11 cellular contexts compared by ENCODE assay signal in the genomic region with DNA sequence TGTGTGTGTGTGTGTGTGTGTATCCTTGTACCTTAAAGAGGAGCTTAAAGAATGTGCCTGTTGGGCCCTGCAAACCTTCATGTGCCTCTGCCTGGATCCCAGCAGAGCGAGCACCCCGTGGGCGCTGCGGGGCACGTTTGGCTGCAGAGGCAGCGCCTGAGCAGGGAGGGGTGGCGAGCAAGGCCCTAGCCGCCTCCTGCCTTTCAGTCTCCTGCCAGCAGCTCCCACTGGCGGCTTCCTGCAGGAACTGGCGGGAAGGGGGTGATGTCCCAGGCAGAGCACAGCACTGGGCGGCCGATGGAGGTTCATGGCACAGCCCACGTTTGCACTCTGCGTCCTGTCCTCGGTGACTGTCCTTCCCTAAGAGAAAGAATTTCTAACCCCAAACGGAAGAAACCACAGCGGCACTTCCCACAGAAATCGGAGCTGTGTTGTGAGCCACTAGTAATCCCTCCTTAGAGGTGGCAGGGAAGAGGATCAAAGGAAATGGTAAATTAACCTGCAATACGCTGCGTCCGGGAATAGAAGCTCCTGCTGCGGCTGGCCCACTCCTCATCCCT. TPM values are rescaled to one million over a fixed set of nuclear protein-coding genes. Genes with fewer than 3 reads are reported as not detected.
DNase-seq lines count a peak whose midpoint lies in the region; ATAC-seq, FAIRE-seq and TF ChIP-seq lines count a peak whose summit lies in the region.
"Had no signal": no experiment of that assay in that cellular context is flagged by ENCODE, and none has a peak within 500 bp of the region (broad histone marks: within the 10 kb centered on the region; RNA-seq: fewer than 3 reads in every experiment).

No MANE protein-coding gene starts in this region.

- TF ChIP-seq POLR2A in HepG2 (IDR thresholded peaks at IDR 0.05; ENCODE audit: insufficient read depth in 1 of 2, low read depth in 2 of 2, low read length in 2 of 2), result peak in 1 of 2 experiments; percentile 32; a peak in 1 of 4 replicates

- in situ Hi-C loops in HepG2 (cut with HindIII; ENCODE audit: extremely low pct_ligation_motif_present, low pct_unique_long_range_greater_than_20kb), result loop anchor here (5.0 to 10.0 kb wide), 2 partner anchors 53 to 166 kb away; no protein-coding TSS in a partner anchor

- peak; percentile 90 for ATAC-seq in HepG2
- ATAC-seq in CD4-positive, alpha-beta T cell (ENCODE audit: poor library complexity), result no peak
- no peak for ATAC-seq in HG02588 (IDR thresholded peaks at IDR 0.05; ENCODE audit: unreplicated experiment)

- POLR2A ChIA-PET in HepG2 (lab: Yijun Ruan, JAX), result interaction anchor here (0.8 to 3.1 kb wide), 6 partner anchors 20 to 155 kb away, joined by 3 to 59 read pairs (median 6); partner anchors contain the start of genes CEP170B, SIVA1 and ZBTB42
- POLR2A ChIA-PET in CD4-positive, alpha-beta T cell (lab: Charles Lee), result interaction anchor here (1.3 kb wide), 1 partner anchor 20 kb away, joined by 3 read pairs; the partner anchor contains the start of gene ZBTB42

- intact Hi-C loops in HepG2 (cut with micrococcal nuclease; ENCODE audit: unreplicated experiment), result loop anchor here (1.0 to 2.0 kb wide), 2 partner anchors 24 to 52 kb away; no protein-coding TSS in a partner anchor
- intact Hi-C loops in CD4-positive, alpha-beta T cell (cut with DNase I, micrococcal nuclease), result no loop called here

- H3K4me3 Mint-ChIP-seq in CD4-positive, alpha-beta T cell, result no peak overlapping the region
- H3K4me3 Mint-ChIP-seq: activated naive CD4-positive, alpha-beta T cell treated with anti-CD3 and anti-CD28 coated beads, Interleukin-2, amount 50 U/mL, for 24 hours had no signal

- peak overlapping the region; percentile 93 for H3K4me2 ChIP-seq in HepG2 (ENCODE audit: low read depth, low read length)

- peaks cover 42% of the 10 kb centered on the region for H3K4me1 ChIP-seq in HepG2 (ENCODE audit: insufficient read depth, low read length)

- H4K20me1 ChIP-seq in HepG2 (ENCODE audit: insufficient read depth, low read length), result no peaks in the 10 kb centered on the region

- no peaks in the 10 kb centered on the region for H3K9me3 ChIP-seq in HepG2 (ENCODE audit: low read length)
- no peaks in the 10 kb centered on the region for H3K9me3 ChIP-seq in CD4-positive, alpha-beta T cell (ENCODE audit: control insufficient read depth, low read length)

- TF ChIP-seq EP300 in Ishikawa (IDR thresholded peaks at IDR 0.05; ENCODE audit: borderline replicate concordance) (no peak), HepG2 (IDR thresholded peaks at IDR 0.05; ENCODE audit: low read depth in 2 of 2, low read length in 2 of 2) (peak in 1 of 2 experiments; percentile 85; a peak in 1 of 4 replicates), HepG2 (CRISPR knock-in tag; IDR thresholded peaks at IDR 0.05; ENCODE audit: borderline replicate concordance) (no peak)

- peak; percentile 75 for FAIRE-seq in HepG2 (lab: Jason Lieb, UNC)
- FAIRE-seq: G401.6 had no signal

- H3K4me1 Mint-ChIP-seq in CD4-positive, alpha-beta T cell (ENCODE audit: low read depth), result peaks cover 18% of the 10 kb centered on the region

- no TSS peak for BruUV-seq in HepG2 (replicated peaks; lab: Mats Ljungman, UMichigan)

- peaks cover 6% of the 10 kb centered on the region for H3K79me2 ChIP-seq in HepG2 (ENCODE audit: insufficient read depth, low read length)

- no peaks in the 10 kb centered on the region; a peak in 1 of 5 replicates for H3K36me3 ChIP-seq in HepG2 (replicated peaks in 1 of 2; ENCODE audit: control insufficient read depth in 1 of 2, insufficient read depth in 2 of 2, low read length in 2 of 2)

- H3K9ac ChIP-seq in HepG2 (ENCODE audit: insufficient read depth, low read depth, low read length), result peak overlapping the region; percentile 60

- CTCF ChIA-PET in HepG2 (lab: Yijun Ruan, JAX; ENCODE audit: low intra/inter-chr PET ratio, low total read pairs), result interaction anchor here (1.5 kb wide), 1 partner anchor 52 kb away, joined by 15 read pairs; no protein-coding TSS in a partner anchor
- CTCF ChIA-PET in CD4-positive, alpha-beta T cell (lab: Charles Lee), result no interaction called here

- no peaks in the 10 kb centered on the region for H3K27me3 ChIP-seq in HepG2 (ENCODE audit: control insufficient read depth in 1 of 2, insufficient read depth in 2 of 2, low read length in 2 of 2)
- H3K27me3 ChIP-seq in CD4-positive, alpha-beta T cell (ENCODE audit: control insufficient read depth, insufficient read depth, low read length), result no peaks in the 10 kb centered on the region

- peaks cover 4% of the 10 kb centered on the region for H3K27me3 Mint-ChIP-seq in CD4-positive, alpha-beta T cell
- H3K27me3 Mint-ChIP-seq: activated naive CD4-positive, alpha-beta T cell treated with anti-CD3 and anti-CD28 coated beads, Interleukin-2, amount 50 U/mL, for 24 hours had no signal

- H3K4me3 ChIP-seq in choroid plexus epithelial cell (ENCODE audit: low read depth, low read length) (no peak overlapping the region), HepG2 (replicated peaks in 1 of 3; ENCODE audit: insufficient read depth in 1 of 3, low read depth in 2 of 3, low read length in 3 of 3) (peak overlapping the region; percentile 27 to 68 (median 41); a peak in 5 of 6 replicates)

- TF ChIP-seq RAD21 in Ishikawa (IDR thresholded peaks at IDR 0.05; ENCODE audit: low read depth) (peak; percentile 35; the same call in 1 of the 2 replicates), HepG2 (CRISPR knock-in tag; IDR thresholded peaks at IDR 0.05) (peak; percentile 88)

- H3K27ac Mint-ChIP-seq in CD4-positive, alpha-beta T cell, result no peak overlapping the region
- H3K27ac Mint-ChIP-seq: activated naive CD4-positive, alpha-beta T cell treated with anti-CD3 and anti-CD28 coated beads, Interleukin-2, amount 50 U/mL, for 24 hours had no signal

- 0% methylated on average over 4 of the region's 22 CpGs for WGBS in HepG2 (ENCODE audit: low lambda C conversion rate)

- DNase-seq in 8988T, result peak; percentile 47
- DNase-seq in choroid plexus epithelial cell (ENCODE audit: low read depth), result peak; percentile 83
- DNase-seq in HepG2 (ENCODE audit: low spot score), result peak; percentile 81
- no peak for DNase-seq in CD4-positive, alpha-beta T cell
- no peak for DNase-seq in NCI-H2196 (lab: John Stamatoyannopoulos, UW; ENCODE audit: unreplicated experiment)
- DNase-seq in NCI-H774 (lab: John Stamatoyannopoulos, UW), result no peak

- no peak overlapping the region for H2AFZ ChIP-seq in HepG2 (ENCODE audit: low read length)

- peaks cover 4% of the 10 kb centered on the region for H3K36me3 Mint-ChIP-seq in CD4-positive, alpha-beta T cell (ENCODE audit: low read depth)
- H3K36me3 Mint-ChIP-seq: activated naive CD4-positive, alpha-beta T cell treated with anti-CD3 and anti-CD28 coated beads, Interleukin-2, amount 50 U/mL, for 24 hours had no signal

- TF ChIP-seq CTCF in choroid plexus epithelial cell (conservative IDR thresholded peaks at IDR 0.05; ENCODE audit: low read depth, low read length) (peak; percentile 79), HepG2 (CRISPR knock-in tag; IDR thresholded peaks at IDR 0.05) (peak; percentile 94)
- no peak for TF ChIP-seq CTCF in CD4-positive, alpha-beta T cell (IDR thresholded peaks at IDR 0.05)

- no peak overlapping the region for H3K27ac ChIP-seq in HepG2 (ENCODE audit: extremely low read length, insufficient read depth, low read length)
- H3K27ac ChIP-seq in CD4-positive, alpha-beta T cell (ENCODE audit: low read depth, low read length), result no peak overlapping the region

- H3K9me3 Mint-ChIP-seq in CD4-positive, alpha-beta T cell, result no peaks in the 10 kb centered on the region
- H3K9me3 Mint-ChIP-seq: activated naive CD4-positive, alpha-beta T cell treated with anti-CD3 and anti-CD28 coated beads, Interleukin-2, amount 50 U/mL, for 24 hours had no signal

RNA-seq across cellular contexts. Expression of gene ZBTB42, which starts 19.8 kb away (rescaled TPM):
- 3.2 and 4.2 TPM in 2 replicates for total RNA-seq in HepG2 (2016; rRNA removed; fragmentation: Illumina TruSeq; extraction: Trizol)
- total RNA-seq in HepG2 (2016; cell fraction: cytosol; rRNA removed; fragmentation: Illumina TruSeq; extraction: Trizol; ENCODE audit: low read depth), result 1.2 and 1.6 TPM in 2 replicates
- total RNA-seq in HepG2 (2016; cell fraction: insoluble cytoplasmic fraction; rRNA removed; fragmentation: Illumina TruSeq; extraction: Trizol), result 2.4 and 3.9 TPM in 2 replicates
- 4.3 and 4.4 TPM in 2 replicates for total RNA-seq in HepG2 (2016; cell fraction: membrane; rRNA removed; fragmentation: Illumina TruSeq; extraction: Trizol)
- total RNA-seq in HepG2 (2016; cell fraction: nucleus; rRNA removed; fragmentation: Illumina TruSeq; extraction: Trizol), result 3.6 and 4.2 TPM in 2 replicates
- 2.8 and 4.0 TPM in 2 replicates for polyA plus RNA-seq in HepG2 (2011; rRNA removed)
- polyA plus RNA-seq in HepG2 (2011; cell fraction: cytosol; rRNA removed), result 3.7 and 4.3 TPM in 2 replicates
- 7.2 and 7.5 TPM in 2 replicates for polyA plus RNA-seq in HepG2 (2011; cell fraction: nucleus; rRNA removed)
- 3.6 and 4.3 TPM in 2 replicates for polyA plus RNA-seq in HepG2 (2012)
- polyA plus RNA-seq in HepG2 (2016; cell fraction: cytosol; fragmentation: Illumina TruSeq; extraction: Trizol; ENCODE audit: low read depth), result 1.0 and 1.1 TPM in 2 replicates
- 2.3 and 2.7 TPM in 2 replicates for polyA plus RNA-seq in HepG2 (2016; cell fraction: insoluble cytoplasmic fraction; fragmentation: Illumina TruSeq; extraction: Trizol; ENCODE audit: low read depth)
- 3.4 and 3.5 TPM in 2 replicates for polyA plus RNA-seq in HepG2 (2016; cell fraction: membrane; fragmentation: Illumina TruSeq; extraction: Trizol; ENCODE audit: low read depth)
- polyA plus RNA-seq in HepG2 (2016; cell fraction: nucleus; fragmentation: Illumina TruSeq; extraction: Trizol; ENCODE audit: insufficient read depth, low read depth), result 2.8 and 3.1 TPM in 2 replicates
- polyA minus RNA-seq in HepG2 (2011; rRNA and poly(A)+ RNA removed; ENCODE audit: low replicate concordance), result 6.6 and 17.0 TPM in 2 replicates
- 6.2 and 8.1 TPM in 2 replicates for polyA minus RNA-seq in HepG2 (2011; cell fraction: cytosol; rRNA and poly(A)+ RNA removed)
- polyA minus RNA-seq in HepG2 (2011; cell fraction: nucleus; rRNA and poly(A)+ RNA removed), result 8.2 TPM in 2 replicates
- total RNA-seq in CD4-positive, alpha-beta T cell, result 1 to 10 TPM; 2.9 to 3.0 TPM

RNA-seq across cellular contexts. Expression of gene AKT1, which starts 25.2 kb away (rescaled TPM):
- 85.7 and 96.2 TPM in 2 replicates for total RNA-seq in HepG2 (2016; rRNA removed; fragmentation: Illumina TruSeq; extraction: Trizol)
- total RNA-seq in HepG2 (2016; cell fraction: cytosol; rRNA removed; fragmentation: Illumina TruSeq; extraction: Trizol; ENCODE audit: low read depth), result 66.8 and 84.2 TPM in 2 replicates
- 76.8 and 97.9 TPM in 2 replicates for total RNA-seq in HepG2 (2016; cell fraction: insoluble cytoplasmic fraction; rRNA removed; fragmentation: Illumina TruSeq; extraction: Trizol)
- total RNA-seq in HepG2 (2016; cell fraction: membrane; rRNA removed; fragmentation: Illumina TruSeq; extraction: Trizol), result 171 and 190 TPM in 2 replicates
- 48.2 and 57.1 TPM in 2 replicates for total RNA-seq in HepG2 (2016; cell fraction: nucleus; rRNA removed; fragmentation: Illumina TruSeq; extraction: Trizol)
- polyA plus RNA-seq in HepG2 (2011; rRNA removed), result 116 and 135 TPM in 2 replicates
- 114 and 136 TPM in 2 replicates for polyA plus RNA-seq in HepG2 (2011; cell fraction: cytosol; rRNA removed)
- 362 and 435 TPM in 2 replicates for polyA plus RNA-seq in HepG2 (2011; cell fraction: nucleus; rRNA removed)
- 58.6 and 80.7 TPM in 2 replicates for polyA plus RNA-seq in HepG2 (2012)
- 81.6 and 107 TPM in 2 replicates for polyA plus RNA-seq in HepG2 (2016; cell fraction: cytosol; fragmentation: Illumina TruSeq; extraction: Trizol; ENCODE audit: low read depth)
- polyA plus RNA-seq in HepG2 (2016; cell fraction: insoluble cytoplasmic fraction; fragmentation: Illumina TruSeq; extraction: Trizol; ENCODE audit: low read depth), result 105 and 119 TPM in 2 replicates
- polyA plus RNA-seq in HepG2 (2016; cell fraction: membrane; fragmentation: Illumina TruSeq; extraction: Trizol; ENCODE audit: low read depth), result 182 and 194 TPM in 2 replicates
- polyA plus RNA-seq in HepG2 (2016; cell fraction: nucleus; fragmentation: Illumina TruSeq; extraction: Trizol; ENCODE audit: insufficient read depth, low read depth), result 146 and 159 TPM in 2 replicates
- polyA minus RNA-seq in HepG2 (2011; rRNA and poly(A)+ RNA removed; ENCODE audit: low replicate concordance), result 159 and 183 TPM in 2 replicates
- polyA minus RNA-seq in HepG2 (2011; cell fraction: cytosol; rRNA and poly(A)+ RNA removed), result 76.1 and 78.3 TPM in 2 replicates
- 46.7 and 48.0 TPM in 2 replicates for polyA minus RNA-seq in HepG2 (2011; cell fraction: nucleus; rRNA and poly(A)+ RNA removed)
- total RNA-seq in CD4-positive, alpha-beta T cell, result 10 to 100 TPM; 58.8 to 66.5 TPM

RNA-seq across cellular contexts. Expression of gene CEP170B, which starts 44.3 kb away (rescaled TPM):
- 4.4 and 8.8 TPM in 2 replicates for total RNA-seq in HepG2 (2016; rRNA removed; fragmentation: Illumina TruSeq; extraction: Trizol)
- total RNA-seq in HepG2 (2016; cell fraction: cytosol; rRNA removed; fragmentation: Illumina TruSeq; extraction: Trizol; ENCODE audit: low read depth), result 1.9 and 3.8 TPM in 2 replicates
- 3.5 and 8.9 TPM in 2 replicates for total RNA-seq in HepG2 (2016; cell fraction: insoluble cytoplasmic fraction; rRNA removed; fragmentation: Illumina TruSeq; extraction: Trizol)
- total RNA-seq in HepG2 (2016; cell fraction: membrane; rRNA removed; fragmentation: Illumina TruSeq; extraction: Trizol), result 2.8 and 3.2 TPM in 2 replicates
- total RNA-seq in HepG2 (2016; cell fraction: nucleus; rRNA removed; fragmentation: Illumina TruSeq; extraction: Trizol), result 7.2 and 8.8 TPM in 2 replicates
- polyA plus RNA-seq in HepG2 (2011; rRNA removed), result 4.3 and 6.2 TPM in 2 replicates
- 3.5 and 4.9 TPM in 2 replicates for polyA plus RNA-seq in HepG2 (2011; cell fraction: cytosol; rRNA removed)
- polyA plus RNA-seq in HepG2 (2011; cell fraction: nucleus; rRNA removed), result 25.2 and 37.7 TPM in 2 replicates
- polyA plus RNA-seq in HepG2 (2012), result 7.4 and 10.5 TPM in 2 replicates
- 0.50 and 0.58 TPM in 2 replicates for polyA plus RNA-seq in HepG2 (2016; cell fraction: cytosol; fragmentation: Illumina TruSeq; extraction: Trizol; ENCODE audit: low read depth)
- polyA plus RNA-seq in HepG2 (2016; cell fraction: insoluble cytoplasmic fraction; fragmentation: Illumina TruSeq; extraction: Trizol; ENCODE audit: low read depth), result 4.9 and 7.1 TPM in 2 replicates
- polyA plus RNA-seq in HepG2 (2016; cell fraction: membrane; fragmentation: Illumina TruSeq; extraction: Trizol; ENCODE audit: low read depth), result 1.8 and 2.2 TPM in 2 replicates
- 43.8 and 50.2 TPM in 2 replicates for polyA plus RNA-seq in HepG2 (2016; cell fraction: nucleus; fragmentation: Illumina TruSeq; extraction: Trizol; ENCODE audit: insufficient read depth, low read depth)
- 6.4 and 7.9 TPM in 2 replicates for polyA minus RNA-seq in HepG2 (2011; rRNA and poly(A)+ RNA removed; ENCODE audit: low replicate concordance)
- 4.6 and 7.0 TPM in 2 replicates for polyA minus RNA-seq in HepG2 (2011; cell fraction: cytosol; rRNA and poly(A)+ RNA removed)
- polyA minus RNA-seq in HepG2 (2011; cell fraction: nucleus; rRNA and poly(A)+ RNA removed), result 4.1 and 5.7 TPM in 2 replicates
- total RNA-seq in CD4-positive, alpha-beta T cell, result 1 to 10 TPM; 4.4 to 4.7 TPM
- polyA plus RNA-seq: IgD-negative memory B cell had no signal

Comparison
In these comparisons a context has a peak if more than half of its experiments do, and no peak if none do; other contexts are left out.
1. DNase-seq: peak in 8988T (single experiment), choroid plexus epithelial cell (single experiment) and HepG2 (single experiment); none in CD4-positive, alpha-beta T cell (0 of 10), NCI-H2196 (single experiment) and NCI-H774 (single experiment).